8 cellular contexts compared by ENCODE assay signal in genomic region chr18:2656237-2657042, GRCh38. TPM values are rescaled to one million over a fixed set of nuclear protein-coding genes. Genes with fewer than 3 reads are reported as not detected.
DNase-seq lines count a peak whose midpoint lies in the region; ATAC-seq and TF ChIP-seq lines count a peak whose summit lies in the region.

No MANE protein-coding gene starts in this region.

- ATAC-seq in HG03045 (IDR thresholded peaks at IDR 0.05; ENCODE audit: unreplicated experiment) (peak; percentile 11), gastroesophageal sphincter (peak; percentile 79)

- no peak for TF ChIP-seq POLR2A in gastroesophageal sphincter (IDR thresholded peaks at IDR 0.05)
- no peak for TF ChIP-seq POLR2A in vagina (IDR thresholded peaks at IDR 0.05)

- TF ChIP-seq CTCF in gastroesophageal sphincter (IDR thresholded peaks at IDR 0.05) (no peak), neutrophil (IDR thresholded peaks at IDR 0.05) (no peak), vagina (IDR thresholded peaks at IDR 0.05) (no peak)

- WGBS in gastroesophageal sphincter (ENCODE audit: low coverage in 1 of 2), 2 donors = 0% methylated on average over 8 to 17 of the region's 50 CpGs

- intact Hi-C loops in vagina (cut with DNase I) = loop anchor here (5.0 kb wide), 1 partner anchor 84 kb away; the partner anchor contains the start of genes METTL4 and NDC80

- H3K27me3 ChIP-seq in gastroesophageal sphincter (no peaks in the 10 kb centered on the region), neutrophil (no peaks in the 10 kb centered on the region), vagina (no peaks in the 10 kb centered on the region)

- peak; percentile 82 for DNase-seq in SIG-M5 treated with dmso at 0.1 percent for 504 hours (lab: John Stamatoyannopoulos, UW; ENCODE audit: unreplicated experiment)
- no peak for DNase-seq in SIG-M5 (lab: John Stamatoyannopoulos, UW)
- peak; percentile 62 for DNase-seq in activated naive CD4-positive, alpha-beta T cell treated with Interleukin-2 at 50 U/mL for 16 hours
- DNase-seq in vagina (ENCODE audit: extremely low spot score in 2 of 2) = peak in 1 of 2 donors; percentile 92

- H3K4me3 ChIP-seq in gastroesophageal sphincter (peak overlapping the region; percentile 73 to 89), neutrophil (ENCODE audit: low read depth in 1 of 2, low read length in 1 of 2) (peak overlapping the region; percentile 94 to 97), vagina (peak overlapping the region; percentile 73 to 98)

- H3K4me1 ChIP-seq in gastroesophageal sphincter = peaks cover 0 to 41% (median 4%) of the 10 kb centered on the region in 3 donors
- H3K4me1 ChIP-seq in neutrophil (ENCODE audit: control insufficient read depth in 1 of 2, insufficient read depth in 1 of 2, low read depth in 1 of 2, low read length in 1 of 2) = peaks cover 68 to 69% of the 10 kb centered on the region in 2 experiments
- peaks cover 31% of the 10 kb centered on the region for H3K4me1 ChIP-seq in vagina

- H3K9me3 ChIP-seq in gastroesophageal sphincter = no peaks in the 10 kb centered on the region
- no peaks in the 10 kb centered on the region for H3K9me3 ChIP-seq in neutrophil
- H3K9me3 ChIP-seq in vagina = no peaks in the 10 kb centered on the region

- no peaks in the 10 kb centered on the region for H3K36me3 ChIP-seq in gastroesophageal sphincter
- peaks cover 31% of the 10 kb centered on the region for H3K36me3 ChIP-seq in neutrophil
- H3K36me3 ChIP-seq in vagina = no peaks in the 10 kb centered on the region

- no peak for TF ChIP-seq EP300 in gastroesophageal sphincter (IDR thresholded peaks at IDR 0.05)

- H3K27ac ChIP-seq in gastroesophageal sphincter (peak overlapping the region; percentile 86 to 100 (median 98)), neutrophil (peak overlapping the region; percentile 100), vagina (peak overlapping the region; percentile 99)

TF ChIP-seq in PFSK-1, 5 proteins besides CTCF, POLR2A, EP300 and RAD21:
- no peak for TF ChIP-seq FOXP2 (optimal IDR thresholded peaks at IDR 0.05; ENCODE audit: borderline replicate concordance, extremely low read depth, extremely low read length, insufficient read depth)
- peak; percentile 45; the same call in 1 of the 2 replicates for TF ChIP-seq SIN3A (IDR thresholded peaks at IDR 0.05; ENCODE audit: borderline replicate concordance, insufficient read depth, low read length)

RNA-seq across cellular contexts. Expression of gene SMCHD1, which starts 0.9 kb away (rescaled TPM):
- polyA plus RNA-seq in PFSK-1 (2012; ENCODE audit: insufficient read length, low read depth) = 13.8 TPM
- total RNA-seq in gastroesophageal sphincter = 10 to 100 TPM; 49.8 to 85.6 (median 68.0) TPM
- total RNA-seq in vagina = 62.4 TPM
